Comparison of ENCODE assay signal across 26 cellular contexts in the genomic region with DNA sequence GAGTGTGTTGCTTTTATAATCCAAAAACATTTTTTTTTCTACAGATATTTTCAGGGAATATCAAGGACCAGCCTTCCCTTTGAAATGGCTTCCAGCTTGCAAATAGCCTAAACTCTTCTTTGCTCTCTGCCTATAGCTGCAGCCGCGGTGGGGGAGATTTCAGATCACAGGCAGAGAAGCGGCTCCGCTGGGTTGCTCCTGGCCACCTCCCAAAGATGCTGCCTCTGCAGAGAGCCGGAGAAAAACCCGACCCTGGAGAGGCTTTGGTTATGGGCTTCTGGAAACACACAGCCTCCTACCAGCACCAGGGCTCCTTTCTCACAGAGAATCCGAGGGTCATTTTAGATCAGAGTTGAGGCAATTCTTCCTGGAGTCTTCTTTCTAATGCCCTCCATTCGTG. TPM values are rescaled to one million over a fixed set of nuclear protein-coding genes. Genes with fewer than 3 reads are reported as not detected.
"Had no signal": no experiment of that assay in that cellular context is flagged by ENCODE, and none has a peak within 500 bp of the region (broad histone marks: within the 10 kb centered on the region; RNA-seq: fewer than 3 reads in every experiment).

No MANE protein-coding gene starts in this region.

- H3K9ac ChIP-seq: KMS-11 had no signal

- H3K9me3 Mint-ChIP-seq: IgD-negative memory B cell; T-helper 1 cell treated with Interleukin-12 subunit alpha and Interleukin-12 subunit beta and Interleukin-4 antibody, amounts not matched to agents 30 μg/mL and 1 μg/mL, for 36 hours had no signal

- H3K27ac ChIP-seq: KMS-11, RWPE1 had no signal

- H3K4me1 Mint-ChIP-seq: IgD-negative memory B cell, T-cell had no signal

- ATAC-seq: K562, Panc1, PC-3, T-cell had no signal

- H3K4me3 Mint-ChIP-seq: IgD-negative memory B cell; T-cell; T-helper 1 cell treated with Interleukin-12 subunit alpha and Interleukin-12 subunit beta and Interleukin-4 antibody, amounts not matched to agents 30 μg/mL and 1 μg/mL, for 36 hours had no signal

- DNase-seq: Kasumi-1; MM.1S; NCI-H1092 treated with DMSO at 0.1 percent for 48 hours; NCI-H1436; NCI-H187; NCI-H2029; NCI-H2081 treated with DMSO at 0.1 percent for 48 hours; NCI-H2171; NCI-H524; NCI-H526 treated with DMSO at 0.1 percent for 48 hours; NCI-H748 treated with DMSO at 0.1 percent for 48 hours; NK-92 treated with Interleukin-12 subunit alpha and Interleukin-12 subunit beta, amount 100 ng/mL, for 24 hours; PC-3; SHP77; SW 1271; T-cell had no signal

- H3K27ac Mint-ChIP-seq: IgD-negative memory B cell; T-cell; T-helper 1 cell treated with Interleukin-12 subunit alpha and Interleukin-12 subunit beta and Interleukin-4 antibody, amounts not matched to agents 30 μg/mL and 1 μg/mL, for 36 hours had no signal

- H3K36me3 Mint-ChIP-seq: IgD-negative memory B cell, T-cell had no signal

- H3K4me3 ChIP-seq: K562 had no signal

- H3K4me2 ChIP-seq: KMS-11 had no signal

RNA-seq across cellular contexts. Expression of a gene that starts 18.6 kb away (rescaled TPM):
- total RNA-seq: HT1080, K562, M059J, OCI-LY7, PC-3, SK-MEL-5, T-cell had no signal
- polyA plus RNA-seq: IgD-negative memory B cell, K562 had no signal
